Comparison of ENCODE assay signal across 12 cellular contexts in the genomic region with DNA sequence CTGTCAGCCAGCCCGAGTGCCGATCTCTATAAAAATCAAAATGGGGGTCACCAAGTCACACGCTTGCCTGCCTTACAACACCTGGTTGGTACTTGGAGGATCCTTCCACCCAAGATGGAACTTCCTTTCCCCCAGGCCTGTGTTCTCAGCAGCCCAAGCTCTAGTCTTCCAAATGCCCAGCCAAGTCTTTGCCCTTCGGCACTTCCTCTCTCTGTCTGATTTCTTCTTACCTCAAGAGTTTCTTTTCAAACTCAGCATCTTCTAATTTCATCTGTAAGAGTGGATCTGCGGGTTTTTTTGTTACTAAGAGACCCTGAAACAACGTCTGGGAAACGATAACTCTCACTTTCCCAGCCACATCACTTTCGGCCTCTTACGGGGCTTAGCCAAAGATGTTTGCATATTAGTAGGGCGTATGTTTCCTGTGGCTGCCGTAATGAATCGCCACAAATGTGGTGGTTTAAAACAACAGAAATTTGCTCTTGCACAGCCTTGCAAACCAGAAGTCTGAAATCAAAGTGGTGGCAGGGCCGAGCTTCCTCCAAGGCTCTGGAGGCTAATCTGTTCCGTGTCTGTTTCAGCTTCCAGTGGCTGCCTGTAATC.
DNase-seq lines count a peak whose midpoint lies in the region; ATAC-seq, FAIRE-seq and TF ChIP-seq lines count a peak whose summit lies in the region.
"Had no signal": no experiment of that assay in that cellular context is flagged by ENCODE, and none has a peak within 500 bp of the region (broad histone marks: within the 10 kb centered on the region; RNA-seq: fewer than 3 reads in every experiment).

No MANE protein-coding gene starts in this region.

- no peaks in the 10 kb centered on the region for H3K27me3 ChIP-seq in upper lobe of right lung
- H3K27me3 ChIP-seq: left lung, uterus had no signal

- no peak overlapping the region for H3K27ac ChIP-seq in upper lobe of right lung
- H3K27ac ChIP-seq: HL-60, left lung, uterus had no signal

- peak; percentile 6 to 7 for DNase-seq in stimulated activated CD8-positive, alpha-beta memory T cell treated with anti-CD3 and anti-CD28 coated beads, Interleukin-7, amount 100 ng/mL, for 48 hours (ENCODE audit: extremely low read depth in 1 of 2, low read depth in 1 of 2)
- no peak for DNase-seq in stimulated activated CD8-positive, alpha-beta memory T cell treated with anti-CD3 and anti-CD28 coated beads, Interleukin-4, amount 100 ng/mL, for 48 hours
- DNase-seq in Jurkat, Clone E6-1 (ENCODE audit: low read depth, low spot score), result peak; percentile 87
- DNase-seq in upper lobe of right lung (no peak), AG08395 (ENCODE audit: low spot score) (no peak), NK-92 (lab: John Stamatoyannopoulos, UW; ENCODE audit: unreplicated experiment) (no peak), HTR-8/SVneo (ENCODE audit: insufficient read length, low spot score) (no peak)
- DNase-seq: effector memory CD4-positive, alpha-beta T cell; left lung; uterus had no signal

- intact Hi-C loops in upper lobe of right lung (cut with DNase I), result no loop called here

- H3K4me1 ChIP-seq in upper lobe of right lung, result no peaks in the 10 kb centered on the region
- H3K4me1 ChIP-seq: uterus had no signal

- FAIRE-seq in HTR-8/SVneo (lab: Jason Lieb, UNC), result no peak

- H3K4me3 ChIP-seq in Jurkat, Clone E6-1 (ENCODE audit: low read length), result peak overlapping the region; percentile 11
- no peak overlapping the region for H3K4me3 ChIP-seq in upper lobe of right lung
- H3K4me3 ChIP-seq: left lung, uterus had no signal

- ATAC-seq in HG02623 (IDR thresholded peaks at IDR 0.05; ENCODE audit: unreplicated experiment), result peak; percentile 90
- peak; percentile 24 for ATAC-seq in upper lobe of right lung
- ATAC-seq: left lung had no signal

- H3K9me3 ChIP-seq in upper lobe of right lung, result no peaks in the 10 kb centered on the region
- H3K9me3 ChIP-seq: left lung, uterus had no signal

- peaks cover 19% of the 10 kb centered on the region for H3K36me3 ChIP-seq in upper lobe of right lung
- H3K36me3 ChIP-seq: uterus had no signal

- no peak for TF ChIP-seq CTCF in upper lobe of right lung (IDR thresholded peaks at IDR 0.05)

Comparison
In these comparisons a context has a peak if more than half of its experiments do, and no peak if none do; other contexts are left out.
1. DNase-seq: peak in stimulated activated CD8-positive, alpha-beta memory T cell treated with anti-CD3 and anti-CD28 coated beads, Interleukin-7, amount 100 ng/mL, for 48 hours (2 of 2) and Jurkat, Clone E6-1 (single experiment); none in stimulated activated CD8-positive, alpha-beta memory T cell treated with anti-CD3 and anti-CD28 coated beads, Interleukin-4, amount 100 ng/mL, for 48 hours (single experiment), upper lobe of right lung (single experiment), AG08395 (single experiment), NK-92 (single experiment) and HTR-8/SVneo (single experiment).